In the genomic region with DNA sequence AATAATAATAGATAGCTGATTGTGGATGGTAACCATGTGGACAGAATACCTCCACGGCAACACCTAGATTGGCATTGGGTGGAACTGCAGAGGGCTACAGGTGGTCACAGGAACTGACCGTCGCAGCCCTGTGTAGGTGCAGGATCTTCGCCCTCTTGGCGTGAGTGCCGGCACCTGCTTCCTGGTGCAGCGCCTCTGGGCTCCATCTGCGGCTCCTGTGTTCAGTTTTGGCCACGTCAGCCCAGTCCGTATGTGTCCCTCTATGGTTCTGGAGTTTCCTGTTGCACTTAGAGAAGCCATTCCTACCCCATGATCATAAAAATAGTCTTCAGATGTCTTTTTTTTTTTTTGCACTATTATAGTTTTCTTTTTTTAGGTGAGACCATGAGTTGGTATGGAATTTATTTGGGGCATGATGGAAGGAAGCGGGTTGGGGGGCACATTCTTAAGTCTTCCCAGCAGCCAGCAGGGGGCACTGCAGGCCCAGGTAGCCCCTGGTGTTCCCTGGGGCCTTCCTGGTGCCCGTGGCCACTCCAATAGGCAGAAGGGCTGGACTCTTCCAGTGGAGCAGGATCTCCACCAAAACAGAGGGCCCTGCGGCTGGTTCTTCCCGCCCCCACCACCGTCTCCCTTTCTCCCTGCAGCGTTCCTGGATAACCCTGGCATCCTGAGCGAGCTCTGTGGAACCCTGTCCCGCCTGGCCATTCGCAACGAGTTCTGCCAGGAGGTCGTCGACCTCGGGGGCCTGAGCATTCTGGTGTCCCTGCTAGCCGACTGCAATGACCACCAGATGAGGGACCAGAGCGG, we compare ENCODE assay signal across 1 cellular context.
TF ChIP-seq lines count a peak whose summit lies in the region.

No MANE protein-coding gene starts in this region.

TF ChIP-seq in K562, 482 proteins besides CTCF, POLR2A, EP300 and RAD21 (continues in another document):
- TF ChIP-seq, protein P1, sequence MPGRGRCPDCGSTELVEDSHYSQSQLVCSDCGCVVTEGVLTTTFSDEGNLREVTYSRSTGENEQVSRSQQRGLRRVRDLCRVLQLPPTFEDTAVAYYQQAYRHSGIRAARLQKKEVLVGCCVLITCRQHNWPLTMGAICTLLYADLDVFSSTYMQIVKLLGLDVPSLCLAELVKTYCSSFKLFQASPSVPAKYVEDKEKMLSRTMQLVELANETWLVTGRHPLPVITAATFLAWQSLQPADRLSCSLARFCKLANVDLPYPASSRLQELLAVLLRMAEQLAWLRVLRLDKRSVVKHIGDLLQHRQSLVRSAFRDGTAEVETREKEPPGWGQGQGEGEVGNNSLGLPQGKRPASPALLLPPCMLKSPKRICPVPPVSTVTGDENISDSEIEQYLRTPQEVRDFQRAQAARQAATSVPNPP (IDR thresholded peaks at IDR 0.05; ENCODE audit: borderline replicate concordance, insufficient read depth, insufficient read length): no peak
- no peak for TF ChIP-seq DDX20 (tag; IDR thresholded peaks at IDR 0.05; ENCODE audit: low read depth)
- no peak for TF ChIP-seq FOXK2 (conservative IDR thresholded peaks at IDR 0.05 in 1 of 2, IDR thresholded peaks at IDR 0.05 in 1 of 2; ENCODE audit: low read depth in 2 of 2)
- TF ChIP-seq, protein P2, sequence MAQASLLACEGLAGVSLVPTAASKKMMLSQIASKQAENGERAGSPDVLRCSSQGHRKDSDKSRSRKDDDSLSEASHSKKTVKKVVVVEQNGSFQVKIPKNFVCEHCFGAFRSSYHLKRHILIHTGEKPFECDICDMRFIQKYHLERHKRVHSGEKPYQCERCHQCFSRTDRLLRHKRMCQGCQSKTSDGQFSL (CRISPR knock-in tag; IDR thresholded peaks at IDR 0.05): peak; percentile 42; the same call in 1 of the 2 replicates
- TF ChIP-seq, protein P2 (tag; IDR thresholded peaks at IDR 0.05): no peak
- peak; percentile 75 for TF ChIP-seq CC2D1A (IDR thresholded peaks at IDR 0.05)
- peak; percentile 90 for TF ChIP-seq SMC3 (conservative IDR thresholded peaks at IDR 0.05; ENCODE audit: insufficient read depth, low read depth, low read length)
- no peak for TF ChIP-seq GTF2E2 (tag; IDR thresholded peaks at IDR 0.05)
- TF ChIP-seq, protein P3, sequence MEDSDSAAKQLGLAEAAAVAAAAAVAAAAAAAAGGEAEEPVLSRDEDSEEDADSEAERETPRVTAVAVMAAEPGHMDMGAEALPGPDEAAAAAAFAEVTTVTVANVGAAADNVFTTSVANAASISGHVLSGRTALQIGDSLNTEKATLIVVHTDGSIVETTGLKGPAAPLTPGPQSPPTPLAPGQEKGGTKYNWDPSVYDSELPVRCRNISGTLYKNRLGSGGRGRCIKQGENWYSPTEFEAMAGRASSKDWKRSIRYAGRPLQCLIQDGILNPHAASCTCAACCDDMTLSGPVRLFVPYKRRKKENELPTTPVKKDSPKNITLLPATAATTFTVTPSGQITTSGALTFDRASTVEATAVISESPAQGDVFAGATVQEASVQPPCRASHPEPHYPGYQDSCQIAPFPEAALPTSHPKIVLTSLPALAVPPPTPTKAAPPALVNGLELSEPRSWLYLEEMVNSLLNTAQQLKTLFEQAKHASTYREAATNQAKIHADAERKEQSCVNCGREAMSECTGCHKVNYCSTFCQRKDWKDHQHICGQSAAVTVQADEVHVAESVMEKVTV (CRISPR knock-in tag; IDR thresholded peaks at IDR 0.05): peak; percentile 81
- TF ChIP-seq, protein P4, sequence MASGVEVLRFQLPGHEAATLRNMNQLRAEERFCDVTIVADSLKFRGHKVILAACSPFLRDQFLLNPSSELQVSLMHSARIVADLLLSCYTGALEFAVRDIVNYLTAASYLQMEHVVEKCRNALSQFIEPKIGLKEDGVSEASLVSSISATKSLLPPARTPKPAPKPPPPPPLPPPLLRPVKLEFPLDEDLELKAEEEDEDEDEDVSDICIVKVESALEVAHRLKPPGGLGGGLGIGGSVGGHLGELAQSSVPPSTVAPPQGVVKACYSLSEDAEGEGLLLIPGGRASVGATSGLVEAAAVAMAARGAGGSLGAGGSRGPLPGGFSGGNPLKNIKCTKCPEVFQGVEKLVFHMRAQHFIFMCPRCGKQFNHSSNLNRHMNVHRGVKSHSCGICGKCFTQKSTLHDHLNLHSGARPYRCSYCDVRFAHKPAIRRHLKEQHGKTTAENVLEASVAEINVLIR (CRISPR knock-in tag; IDR thresholded peaks at IDR 0.05): no peak
- no peak for TF ChIP-seq KDM2B (CRISPR knock-in tag; IDR thresholded peaks at IDR 0.05)
- TF ChIP-seq PHB (CRISPR knock-in tag; IDR thresholded peaks at IDR 0.05): no peak
- peak; percentile 89 for TF ChIP-seq ARID2 (IDR thresholded peaks at IDR 0.05)
- TF ChIP-seq, protein P5, sequence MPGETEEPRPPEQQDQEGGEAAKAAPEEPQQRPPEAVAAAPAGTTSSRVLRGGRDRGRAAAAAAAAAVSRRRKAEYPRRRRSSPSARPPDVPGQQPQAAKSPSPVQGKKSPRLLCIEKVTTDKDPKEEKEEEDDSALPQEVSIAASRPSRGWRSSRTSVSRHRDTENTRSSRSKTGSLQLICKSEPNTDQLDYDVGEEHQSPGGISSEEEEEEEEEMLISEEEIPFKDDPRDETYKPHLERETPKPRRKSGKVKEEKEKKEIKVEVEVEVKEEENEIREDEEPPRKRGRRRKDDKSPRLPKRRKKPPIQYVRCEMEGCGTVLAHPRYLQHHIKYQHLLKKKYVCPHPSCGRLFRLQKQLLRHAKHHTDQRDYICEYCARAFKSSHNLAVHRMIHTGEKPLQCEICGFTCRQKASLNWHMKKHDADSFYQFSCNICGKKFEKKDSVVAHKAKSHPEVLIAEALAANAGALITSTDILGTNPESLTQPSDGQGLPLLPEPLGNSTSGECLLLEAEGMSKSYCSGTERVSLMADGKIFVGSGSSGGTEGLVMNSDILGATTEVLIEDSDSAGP (CRISPR knock-in tag; IDR thresholded peaks at IDR 0.05): no peak
- peak in 1 of 2 experiments; percentile 60; a peak in 1 of 4 replicates for TF ChIP-seq TEAD1 (CRISPR knock-in tag; IDR thresholded peaks at IDR 0.05)
- no peak for TF ChIP-seq SIX5 (IDR thresholded peaks at IDR 0.05; ENCODE audit: borderline replicate concordance in 1 of 2, insufficient read depth in 1 of 2, low read depth in 1 of 2, low read length in 2 of 2)
- TF ChIP-seq NCOA4 (IDR thresholded peaks at IDR 0.05; ENCODE audit: partially characterized antibody): no peak
- no peak for TF ChIP-seq NONO (IDR thresholded peaks at IDR 0.05; ENCODE audit: low read depth in 2 of 2, low read length in 1 of 2)
- TF ChIP-seq, protein P6, sequence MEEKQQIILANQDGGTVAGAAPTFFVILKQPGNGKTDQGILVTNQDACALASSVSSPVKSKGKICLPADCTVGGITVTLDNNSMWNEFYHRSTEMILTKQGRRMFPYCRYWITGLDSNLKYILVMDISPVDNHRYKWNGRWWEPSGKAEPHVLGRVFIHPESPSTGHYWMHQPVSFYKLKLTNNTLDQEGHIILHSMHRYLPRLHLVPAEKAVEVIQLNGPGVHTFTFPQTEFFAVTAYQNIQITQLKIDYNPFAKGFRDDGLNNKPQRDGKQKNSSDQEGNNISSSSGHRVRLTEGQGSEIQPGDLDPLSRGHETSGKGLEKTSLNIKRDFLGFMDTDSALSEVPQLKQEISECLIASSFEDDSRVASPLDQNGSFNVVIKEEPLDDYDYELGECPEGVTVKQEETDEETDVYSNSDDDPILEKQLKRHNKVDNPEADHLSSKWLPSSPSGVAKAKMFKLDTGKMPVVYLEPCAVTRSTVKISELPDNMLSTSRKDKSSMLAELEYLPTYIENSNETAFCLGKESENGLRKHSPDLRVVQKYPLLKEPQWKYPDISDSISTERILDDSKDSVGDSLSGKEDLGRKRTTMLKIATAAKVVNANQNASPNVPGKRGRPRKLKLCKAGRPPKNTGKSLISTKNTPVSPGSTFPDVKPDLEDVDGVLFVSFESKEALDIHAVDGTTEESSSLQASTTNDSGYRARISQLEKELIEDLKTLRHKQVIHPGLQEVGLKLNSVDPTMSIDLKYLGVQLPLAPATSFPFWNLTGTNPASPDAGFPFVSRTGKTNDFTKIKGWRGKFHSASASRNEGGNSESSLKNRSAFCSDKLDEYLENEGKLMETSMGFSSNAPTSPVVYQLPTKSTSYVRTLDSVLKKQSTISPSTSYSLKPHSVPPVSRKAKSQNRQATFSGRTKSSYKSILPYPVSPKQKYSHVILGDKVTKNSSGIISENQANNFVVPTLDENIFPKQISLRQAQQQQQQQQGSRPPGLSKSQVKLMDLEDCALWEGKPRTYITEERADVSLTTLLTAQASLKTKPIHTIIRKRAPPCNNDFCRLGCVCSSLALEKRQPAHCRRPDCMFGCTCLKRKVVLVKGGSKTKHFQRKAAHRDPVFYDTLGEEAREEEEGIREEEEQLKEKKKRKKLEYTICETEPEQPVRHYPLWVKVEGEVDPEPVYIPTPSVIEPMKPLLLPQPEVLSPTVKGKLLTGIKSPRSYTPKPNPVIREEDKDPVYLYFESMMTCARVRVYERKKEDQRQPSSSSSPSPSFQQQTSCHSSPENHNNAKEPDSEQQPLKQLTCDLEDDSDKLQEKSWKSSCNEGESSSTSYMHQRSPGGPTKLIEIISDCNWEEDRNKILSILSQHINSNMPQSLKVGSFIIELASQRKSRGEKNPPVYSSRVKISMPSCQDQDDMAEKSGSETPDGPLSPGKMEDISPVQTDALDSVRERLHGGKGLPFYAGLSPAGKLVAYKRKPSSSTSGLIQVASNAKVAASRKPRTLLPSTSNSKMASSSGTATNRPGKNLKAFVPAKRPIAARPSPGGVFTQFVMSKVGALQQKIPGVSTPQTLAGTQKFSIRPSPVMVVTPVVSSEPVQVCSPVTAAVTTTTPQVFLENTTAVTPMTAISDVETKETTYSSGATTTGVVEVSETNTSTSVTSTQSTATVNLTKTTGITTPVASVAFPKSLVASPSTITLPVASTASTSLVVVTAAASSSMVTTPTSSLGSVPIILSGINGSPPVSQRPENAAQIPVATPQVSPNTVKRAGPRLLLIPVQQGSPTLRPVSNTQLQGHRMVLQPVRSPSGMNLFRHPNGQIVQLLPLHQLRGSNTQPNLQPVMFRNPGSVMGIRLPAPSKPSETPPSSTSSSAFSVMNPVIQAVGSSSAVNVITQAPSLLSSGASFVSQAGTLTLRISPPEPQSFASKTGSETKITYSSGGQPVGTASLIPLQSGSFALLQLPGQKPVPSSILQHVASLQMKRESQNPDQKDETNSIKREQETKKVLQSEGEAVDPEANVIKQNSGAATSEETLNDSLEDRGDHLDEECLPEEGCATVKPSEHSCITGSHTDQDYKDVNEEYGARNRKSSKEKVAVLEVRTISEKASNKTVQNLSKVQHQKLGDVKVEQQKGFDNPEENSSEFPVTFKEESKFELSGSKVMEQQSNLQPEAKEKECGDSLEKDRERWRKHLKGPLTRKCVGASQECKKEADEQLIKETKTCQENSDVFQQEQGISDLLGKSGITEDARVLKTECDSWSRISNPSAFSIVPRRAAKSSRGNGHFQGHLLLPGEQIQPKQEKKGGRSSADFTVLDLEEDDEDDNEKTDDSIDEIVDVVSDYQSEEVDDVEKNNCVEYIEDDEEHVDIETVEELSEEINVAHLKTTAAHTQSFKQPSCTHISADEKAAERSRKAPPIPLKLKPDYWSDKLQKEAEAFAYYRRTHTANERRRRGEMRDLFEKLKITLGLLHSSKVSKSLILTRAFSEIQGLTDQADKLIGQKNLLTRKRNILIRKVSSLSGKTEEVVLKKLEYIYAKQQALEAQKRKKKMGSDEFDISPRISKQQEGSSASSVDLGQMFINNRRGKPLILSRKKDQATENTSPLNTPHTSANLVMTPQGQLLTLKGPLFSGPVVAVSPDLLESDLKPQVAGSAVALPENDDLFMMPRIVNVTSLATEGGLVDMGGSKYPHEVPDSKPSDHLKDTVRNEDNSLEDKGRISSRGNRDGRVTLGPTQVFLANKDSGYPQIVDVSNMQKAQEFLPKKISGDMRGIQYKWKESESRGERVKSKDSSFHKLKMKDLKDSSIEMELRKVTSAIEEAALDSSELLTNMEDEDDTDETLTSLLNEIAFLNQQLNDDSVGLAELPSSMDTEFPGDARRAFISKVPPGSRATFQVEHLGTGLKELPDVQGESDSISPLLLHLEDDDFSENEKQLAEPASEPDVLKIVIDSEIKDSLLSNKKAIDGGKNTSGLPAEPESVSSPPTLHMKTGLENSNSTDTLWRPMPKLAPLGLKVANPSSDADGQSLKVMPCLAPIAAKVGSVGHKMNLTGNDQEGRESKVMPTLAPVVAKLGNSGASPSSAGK (IDR thresholded peaks at IDR 0.05): no peak
- TF ChIP-seq, protein P7, sequence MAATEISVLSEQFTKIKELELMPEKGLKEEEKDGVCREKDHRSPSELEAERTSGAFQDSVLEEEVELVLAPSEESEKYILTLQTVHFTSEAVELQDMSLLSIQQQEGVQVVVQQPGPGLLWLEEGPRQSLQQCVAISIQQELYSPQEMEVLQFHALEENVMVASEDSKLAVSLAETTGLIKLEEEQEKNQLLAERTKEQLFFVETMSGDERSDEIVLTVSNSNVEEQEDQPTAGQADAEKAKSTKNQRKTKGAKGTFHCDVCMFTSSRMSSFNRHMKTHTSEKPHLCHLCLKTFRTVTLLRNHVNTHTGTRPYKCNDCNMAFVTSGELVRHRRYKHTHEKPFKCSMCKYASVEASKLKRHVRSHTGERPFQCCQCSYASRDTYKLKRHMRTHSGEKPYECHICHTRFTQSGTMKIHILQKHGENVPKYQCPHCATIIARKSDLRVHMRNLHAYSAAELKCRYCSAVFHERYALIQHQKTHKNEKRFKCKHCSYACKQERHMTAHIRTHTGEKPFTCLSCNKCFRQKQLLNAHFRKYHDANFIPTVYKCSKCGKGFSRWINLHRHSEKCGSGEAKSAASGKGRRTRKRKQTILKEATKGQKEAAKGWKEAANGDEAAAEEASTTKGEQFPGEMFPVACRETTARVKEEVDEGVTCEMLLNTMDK (IDR thresholded peaks at IDR 0.05; ENCODE audit: borderline replicate concordance, insufficient read depth, low read depth, low read length, poor library complexity, severe bottlenecking): peak; percentile 55
- peak; percentile 58; the same call in 1 of the 2 replicates for TF ChIP-seq POLR2G (IDR thresholded peaks at IDR 0.05; ENCODE audit: low read depth, low read length)
- TF ChIP-seq, protein P8, sequence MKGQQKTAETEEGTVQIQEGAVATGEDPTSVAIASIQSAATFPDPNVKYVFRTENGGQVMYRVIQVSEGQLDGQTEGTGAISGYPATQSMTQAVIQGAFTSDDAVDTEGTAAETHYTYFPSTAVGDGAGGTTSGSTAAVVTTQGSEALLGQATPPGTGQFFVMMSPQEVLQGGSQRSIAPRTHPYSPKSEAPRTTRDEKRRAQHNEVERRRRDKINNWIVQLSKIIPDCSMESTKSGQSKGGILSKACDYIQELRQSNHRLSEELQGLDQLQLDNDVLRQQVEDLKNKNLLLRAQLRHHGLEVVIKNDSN (CRISPR knock-in tag; IDR thresholded peaks at IDR 0.05): no peak
- no peak for TF ChIP-seq ZFP30 (CRISPR knock-in tag; IDR thresholded peaks at IDR 0.05; ENCODE audit: borderline replicate concordance)
- TF ChIP-seq SETDB1 (IDR thresholded peaks at IDR 0.05; ENCODE audit: low read length): no peak
- no peak for TF ChIP-seq SMARCA5 (IDR thresholded peaks at IDR 0.05)
- TF ChIP-seq, protein P9, sequence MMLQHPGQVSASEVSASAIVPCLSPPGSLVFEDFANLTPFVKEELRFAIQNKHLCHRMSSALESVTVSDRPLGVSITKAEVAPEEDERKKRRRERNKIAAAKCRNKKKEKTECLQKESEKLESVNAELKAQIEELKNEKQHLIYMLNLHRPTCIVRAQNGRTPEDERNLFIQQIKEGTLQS (IDR thresholded peaks at IDR 0.05): no peak
- TF ChIP-seq, protein P9 (CRISPR knock-in tag; conservative IDR thresholded peaks at IDR 0.05): no peak
- 0 out of 2 replicates have a peak, but pooled peaks have one; percentile 26 for TF ChIP-seq TRIM28 (IDR thresholded peaks at IDR 0.05)
